14 cellular contexts compared by ENCODE assay signal in genomic region chr20:3042621-3043020, GRCh38. TPM values are rescaled to one million over a fixed set of nuclear protein-coding genes. Genes with fewer than 3 reads are reported as not detected.
A peak's percentile ranks its signal among the peaks of the same experiment; 100 is the strongest.
DNase-seq lines count a peak whose midpoint lies in the region; ATAC-seq and TF ChIP-seq lines count a peak whose summit lies in the region.
"Had no signal": no experiment of that assay in that cellular context is flagged by ENCODE, and none has a peak within 500 bp of the region (broad histone marks: within the 10 kb centered on the region; RNA-seq: fewer than 3 reads in every experiment).

No MANE protein-coding gene starts in this region.

- no peak for TF ChIP-seq EP300 in gastroesophageal sphincter (IDR thresholded peaks at IDR 0.05)
- no peak for TF ChIP-seq EP300 in upper lobe of left lung (IDR thresholded peaks at IDR 0.05)

- H3K4me1 ChIP-seq in gastroesophageal sphincter (peaks cover 0 to 45% (median 20%) of the 10 kb centered on the region in 3 donors), upper lobe of left lung (peaks cover 15 to 34% (median 25%) of the 10 kb centered on the region in 4 donors)

- H3K27ac Mint-ChIP-seq in naive thymus-derived CD8-positive, alpha-beta T cell = peak overlapping the region in 7 of 10 donors; percentile 8 to 86 (median 52)
- H3K27ac Mint-ChIP-seq: CD8-positive, alpha-beta T cell had no signal

- no peak for TF ChIP-seq CTCF in gastroesophageal sphincter (IDR thresholded peaks at IDR 0.05)
- TF ChIP-seq CTCF in upper lobe of left lung (IDR thresholded peaks at IDR 0.05) = no peak
- TF ChIP-seq CTCF in omental fat pad (IDR thresholded peaks at IDR 0.05) = no peak

- H3K27ac ChIP-seq in gastroesophageal sphincter = peak overlapping the region in 3 of 4 donors; percentile 56 to 66 (median 62)
- H3K27ac ChIP-seq in upper lobe of left lung = peak overlapping the region in 3 of 4 donors; percentile 12 to 69 (median 57)

- TF ChIP-seq POLR2A in gastroesophageal sphincter (IDR thresholded peaks at IDR 0.05) = no peak
- TF ChIP-seq POLR2A in upper lobe of left lung (IDR thresholded peaks at IDR 0.05) = no peak

- H3K4me3 ChIP-seq in gastroesophageal sphincter (no peak overlapping the region), upper lobe of left lung (no peak overlapping the region)

- ATAC-seq in gastroesophageal sphincter (peak; percentile 17), upper lobe of left lung (ENCODE audit: low FRiP score in 2 of 2) (no peak), GM18867 (IDR thresholded peaks at IDR 0.05; ENCODE audit: unreplicated experiment) (no peak), omental fat pad (ENCODE audit: low FRiP score) (no peak)
- ATAC-seq in naive thymus-derived CD8-positive, alpha-beta T cell = no peak
- ATAC-seq: CD8-positive, alpha-beta T cell had no signal

- H3K4me3 Mint-ChIP-seq in naive thymus-derived CD8-positive, alpha-beta T cell = peak overlapping the region in 1 of 10 donors; percentile 48
- H3K4me3 Mint-ChIP-seq: CD8-positive, alpha-beta T cell had no signal

- peaks cover 0 to 35% (median 2%) of the 10 kb centered on the region in 3 donors for H3K36me3 Mint-ChIP-seq in naive thymus-derived CD8-positive, alpha-beta T cell

- DNase-seq in NCI-H1417 (lab: John Stamatoyannopoulos, UW) (peak in 2 of 3 experiments; percentile 44 to 62), NCI-H1417 treated with DMSO at 0.1 percent for 48 hours (lab: John Stamatoyannopoulos, UW) (no peak), upper lobe of left lung (no peak), omental fat pad (ENCODE audit: low spot score) (no peak), activated gamma-delta T cell (lab: John Stamatoyannopoulos, UW) (no peak)
- DNase-seq in naive thymus-derived CD8-positive, alpha-beta T cell = no peak
- DNase-seq: activated naive CD4-positive, alpha-beta T cell treated with Interleukin-2 at 50 U/mL for 16 hours; CD8-positive, alpha-beta T cell; central memory CD4-positive, alpha-beta T cell had no signal

- no peaks in the 10 kb centered on the region for H3K9me3 ChIP-seq in gastroesophageal sphincter
- no peaks in the 10 kb centered on the region for H3K9me3 ChIP-seq in upper lobe of left lung

- H3K36me3 ChIP-seq in gastroesophageal sphincter (peaks cover 0 to 38% of the 10 kb centered on the region in 2 donors), upper lobe of left lung (peaks cover 0 to 34% (median 28%) of the 10 kb centered on the region in 4 donors)

- POLR2A ChIA-PET in naive thymus-derived CD8-positive, alpha-beta T cell (lab: Charles Lee) = interaction anchor here (1.1 kb wide), 1 partner anchor 41 kb away, joined by 3 read pairs; no protein-coding TSS in a partner anchor

- 23 to 30% methylated on average over 2 of the region's 5 CpGs for WGBS in gastroesophageal sphincter (ENCODE audit: low coverage in 1 of 2), 2 donors
- whole genome bisulfite sequencing in upper lobe of left lung, 2 donors = 86% methylated on average over 5 of the region's 5 CpGs; no CpG with 5 or more reads in 1 of the 2 donors

- H3K9me3 Mint-ChIP-seq in naive thymus-derived CD8-positive, alpha-beta T cell = no peaks in the 10 kb centered on the region
- H3K9me3 Mint-ChIP-seq: CD8-positive, alpha-beta T cell had no signal

- no peaks in the 10 kb centered on the region for H3K27me3 Mint-ChIP-seq in naive thymus-derived CD8-positive, alpha-beta T cell

- no peaks in the 10 kb centered on the region for H3K27me3 ChIP-seq in gastroesophageal sphincter
- H3K27me3 ChIP-seq in upper lobe of left lung = no peaks in the 10 kb centered on the region

- H3K4me1 Mint-ChIP-seq in naive thymus-derived CD8-positive, alpha-beta T cell = peaks cover 16 to 24% (median 19%) of the 10 kb centered on the region in 4 donors

RNA-seq across cellular contexts. Expression of gene GNRH2, which starts 0.8 kb away (rescaled TPM):
- total RNA-seq in gastroesophageal sphincter (under 1 TPM in 1 of 4 donors, not detected in 3; 0.54 TPM), upper lobe of left lung (1 to 10 TPM in 1 of 6 donors, not detected in 5; 1.1 TPM), omental fat pad (not detected)
- total RNA-seq in naive thymus-derived CD8-positive, alpha-beta T cell = 1 to 10 TPM; 1.5 to 1.9 TPM
- polyA plus RNA-seq in naive thymus-derived CD8-positive, alpha-beta T cell = not detected
- total RNA-seq: A172; CD8-positive, alpha-beta T cell; epithelial cell of proximal tubule; SK-MEL-5 had no signal

RNA-seq across cellular contexts. Expression of gene MRPS26, which starts 3.2 kb away (rescaled TPM):
- 10 to 100 TPM; 67.3 to 80.8 (median 72.7) TPM for total RNA-seq in gastroesophageal sphincter
- total RNA-seq in naive thymus-derived CD8-positive, alpha-beta T cell = 10 to 100 TPM; 27.6 to 28.4 TPM
- 10 to 100 TPM; 59.2 to 81.8 (median 75.6) TPM for polyA plus RNA-seq in naive thymus-derived CD8-positive, alpha-beta T cell
- total RNA-seq in upper lobe of left lung = 10 to 100 TPM; 36.7 to 65.5 (median 51.4) TPM
- 10 to 100 TPM; 35.5 to 43.2 (median 37.7) TPM for total RNA-seq in omental fat pad

RNA-seq across cellular contexts. Expression of gene OXT, which starts 28.8 kb away (rescaled TPM):
- total RNA-seq in gastroesophageal sphincter (not detected), upper lobe of left lung (1 to 10 TPM in 1 of 6 donors, not detected in 5; 2.7 TPM), omental fat pad (not detected)
- total RNA-seq in naive thymus-derived CD8-positive, alpha-beta T cell = 1 to 10 TPM; 2.2 to 2.6 TPM
- polyA plus RNA-seq in naive thymus-derived CD8-positive, alpha-beta T cell = 1 to 10 TPM in 1 of 3 donors, under 1 TPM in 2; 0.53 to 2.2 (median 0.91) TPM
- total RNA-seq: A172, epithelial cell of proximal tubule, SK-MEL-5 had no signal

RNA-seq across cellular contexts. Expression of gene AVP, which starts 41.9 kb away (rescaled TPM):
- total RNA-seq in gastroesophageal sphincter (not detected), upper lobe of left lung (not detected), omental fat pad (not detected)
- not detected for total RNA-seq in naive thymus-derived CD8-positive, alpha-beta T cell
- polyA plus RNA-seq in naive thymus-derived CD8-positive, alpha-beta T cell = not detected
- total RNA-seq: A172, epithelial cell of proximal tubule, SK-MEL-5 had no signal

Comparison
In these comparisons a context has a peak if more than half of its experiments do, and no peak if none do; other contexts are left out.
1. DNase-seq: peak in NCI-H1417 (2 of 3); none in NCI-H1417 treated with DMSO at 0.1 percent for 48 hours (single experiment), naive thymus-derived CD8-positive, alpha-beta T cell (0 of 10), upper lobe of left lung (0 of 2), omental fat pad (single experiment) and activated gamma-delta T cell (single experiment).